ENCODE assay signal across 14 cellular contexts in genomic region chr17:72182256-72182890, GRCh38.
DNase-seq lines count a peak whose midpoint lies in the region; TF ChIP-seq lines count a peak whose summit lies in the region.
"Had no signal": no experiment of that assay in that cellular context is flagged by ENCODE, and none has a peak within 500 bp of the region (broad histone marks: within the 10 kb centered on the region; RNA-seq: fewer than 3 reads in every experiment).

No MANE protein-coding gene starts in this region.

- no peak overlapping the region for H4K12ac ChIP-seq in trophoblast cell (ENCODE audit: low read depth, low read length)

- no peak for TF ChIP-seq CTCF in colonic mucosa (IDR thresholded peaks at IDR 0.05)

- no peaks in the 10 kb centered on the region for H3K4me1 ChIP-seq in colonic mucosa
- no peaks in the 10 kb centered on the region for H3K4me1 ChIP-seq in trophoblast cell (ENCODE audit: control insufficient read depth in 1 of 2, insufficient read depth in 2 of 2, low read length in 2 of 2)

- no peak overlapping the region for H3K23ac ChIP-seq in trophoblast cell (ENCODE audit: low read length)

- H2BK5ac ChIP-seq in trophoblast cell (ENCODE audit: low read depth, low read length, poor library complexity) = no peak overlapping the region

- H3K18ac ChIP-seq in trophoblast cell (ENCODE audit: low read length) = no peak overlapping the region

- H4K8ac ChIP-seq in trophoblast cell (ENCODE audit: low read depth, low read length) = no peak overlapping the region

- DNase-seq in H7 (peak; percentile 42), NCI-H526 (lab: John Stamatoyannopoulos, UW) (peak; percentile 97), colonic mucosa (peak; percentile 30), trophoblast cell (no peak), SHP77 treated with DMSO at 0.1 percent for 48 hours (lab: John Stamatoyannopoulos, UW) (no peak), NCI-H510A treated with DMSO at 0.1 percent for 48 hours (lab: John Stamatoyannopoulos, UW) (no peak), NCI-H510A (lab: John Stamatoyannopoulos, UW) (no peak)
- DNase-seq: Caco-2; MM.1S; NCI-H1930; SK-N-SH; stimulated activated CD4-positive, alpha-beta T cell treated with anti-CD3 and anti-CD28 coated beads, Interleukin-1b, Interleukin-23, amount 100 ng/mL, for 48 hours; stimulated activated naive CD8-positive, alpha-beta T cell treated with anti-CD3 and anti-CD28 coated beads, Interleukin-15, Interleukin-2, amounts not matched to agents 100 U/mL and 50 U/mL, for 24 hours; T-helper 9 cell had no signal

- H3K27ac ChIP-seq in colonic mucosa (no peak overlapping the region), trophoblast cell (ENCODE audit: low read depth, low read length) (no peak overlapping the region)

- no peak overlapping the region for H3K4me2 ChIP-seq in trophoblast cell (ENCODE audit: low read length)
- H3K4me2 ChIP-seq: SK-N-SH had no signal

- intact Hi-C loops in colonic mucosa (cut with DNase I) = no loop called here

- no CpG with 5 or more reads among the region's 2 CpGs for WGBS in trophoblast cell (ENCODE audit: extremely low coverage, insufficient coverage, insufficient read length)

- H2AK5ac ChIP-seq in trophoblast cell (ENCODE audit: low read length) = no peak overlapping the region

- H3K4me3 ChIP-seq in H7 (ENCODE audit: insufficient read depth, low read depth, low read length) (no peak overlapping the region), colonic mucosa (no peak overlapping the region), trophoblast cell (ENCODE audit: low read depth, low read length) (peak overlapping the region; percentile 34)

- no peaks in the 10 kb centered on the region for H3K36me3 ChIP-seq in H7 (replicated peaks; ENCODE audit: control insufficient read depth, insufficient read depth, low read length)
- H3K36me3 ChIP-seq in colonic mucosa = no peaks in the 10 kb centered on the region
- H3K36me3 ChIP-seq in trophoblast cell (ENCODE audit: control insufficient read depth in 1 of 2, insufficient read depth in 2 of 2, low read length in 2 of 2) = no peaks in the 10 kb centered on the region

- H3K9me3 ChIP-seq in colonic mucosa = no peaks in the 10 kb centered on the region
- no peaks in the 10 kb centered on the region for H3K9me3 ChIP-seq in trophoblast cell (ENCODE audit: insufficient read depth, low read depth, low read length)
- H3K9me3 ChIP-seq: Caco-2, SK-N-SH had no signal

- H2AFZ ChIP-seq in trophoblast cell (ENCODE audit: insufficient read depth, low read length, poor library complexity) = no peak overlapping the region

- no peaks in the 10 kb centered on the region for H3K79me1 ChIP-seq in trophoblast cell (ENCODE audit: low read length)

- no peak overlapping the region for H2BK12ac ChIP-seq in trophoblast cell (ENCODE audit: low read length)

- no peak overlapping the region for H4K91ac ChIP-seq in trophoblast cell (ENCODE audit: low read depth, low read length)

- H3K27me3 ChIP-seq in H7 (ENCODE audit: control insufficient read depth, insufficient read depth, low read length) (no peaks in the 10 kb centered on the region), colonic mucosa (no peaks in the 10 kb centered on the region), trophoblast cell (ENCODE audit: insufficient read depth, low read length) (no peaks in the 10 kb centered on the region)

- no peak overlapping the region for H2BK120ac ChIP-seq in trophoblast cell (ENCODE audit: insufficient read depth, low read length, poor library complexity)

- H3K9ac ChIP-seq in colonic mucosa (ENCODE audit: low read depth in 2 of 2, low read length in 2 of 2) (no peak overlapping the region), trophoblast cell (ENCODE audit: low read length) (peak overlapping the region; percentile 41)
- H3K9ac ChIP-seq: SK-N-SH had no signal

- no peaks in the 10 kb centered on the region for H3K79me2 ChIP-seq in trophoblast cell (ENCODE audit: control insufficient read depth, insufficient read depth, low read length, poor library complexity)

- no peak overlapping the region for H3K14ac ChIP-seq in trophoblast cell (ENCODE audit: low read length)

- no peak overlapping the region for H3K4ac ChIP-seq in trophoblast cell (ENCODE audit: low read depth, low read length)

Comparison
In these comparisons a context has a peak if more than half of its experiments do, and no peak if none do; other contexts are left out.
1. DNase-seq: peak in H7 (single experiment), NCI-H526 (2 of 2) and colonic mucosa (single experiment); none in trophoblast cell (0 of 2), SHP77 treated with DMSO at 0.1 percent for 48 hours (single experiment), NCI-H510A treated with DMSO at 0.1 percent for 48 hours (single experiment) and NCI-H510A (single experiment).